ENCODE assay signal across 8 cellular contexts in genomic region chr6:18990313-18990978, GRCh38.
A peak's percentile ranks its signal among the peaks of the same experiment; 100 is the strongest.
DNase-seq lines count a peak whose midpoint lies in the region; ATAC-seq and FAIRE-seq lines count a peak whose summit lies in the region.

No MANE protein-coding gene starts in this region.

- ATAC-seq in GM19328 (IDR thresholded peaks at IDR 0.05; ENCODE audit: unreplicated experiment) = peak; percentile 80
- peak; percentile 66 for ATAC-seq in HG03521 (IDR thresholded peaks at IDR 0.05; ENCODE audit: unreplicated experiment)

- H3K4me1 ChIP-seq in duodenal mucosa (ENCODE audit: control insufficient read depth in 1 of 2, insufficient read depth in 2 of 2, low read length in 2 of 2) = no peaks in the 10 kb centered on the region

- H3K27ac ChIP-seq in duodenal mucosa (ENCODE audit: low read depth, low read length) = no peak overlapping the region

- H3K4me3 ChIP-seq in duodenal mucosa (ENCODE audit: low read depth in 1 of 2, low read length in 2 of 2) = peak overlapping the region; percentile 15 to 25

- H3K36me3 ChIP-seq in duodenal mucosa (ENCODE audit: control insufficient read depth in 1 of 2, insufficient read depth in 2 of 2, low read length in 2 of 2) = no peaks in the 10 kb centered on the region

- DNase-seq in DMS153 (lab: John Stamatoyannopoulos, UW) (peak; percentile 81), RPMI7951 (ENCODE audit: low read depth) (peak; percentile 13), lung microvascular endothelial cell (ENCODE audit: low read depth in 2 of 2) (peak; percentile 59 to 62), superior temporal gyrus (ENCODE audit: extremely low spot score) (peak; percentile 80), RCC 7860 (ENCODE audit: low spot score) (no peak)

- FAIRE-seq in RCC 7860 (lab: Jason Lieb, UNC) = no peak

- H3K9ac ChIP-seq in duodenal mucosa (ENCODE audit: low read depth in 1 of 2, low read length in 2 of 2) = no peak overlapping the region

- H3K27me3 ChIP-seq in duodenal mucosa (ENCODE audit: control insufficient read depth in 1 of 2, insufficient read depth in 2 of 2, low read length in 2 of 2) = no peaks in the 10 kb centered on the region

- H3K9me3 ChIP-seq in duodenal mucosa (ENCODE audit: control insufficient read depth in 1 of 2, low read length in 2 of 2) = no peaks in the 10 kb centered on the region
